Comparison of ENCODE assay signal across 1 cellular context in the genomic region with DNA sequence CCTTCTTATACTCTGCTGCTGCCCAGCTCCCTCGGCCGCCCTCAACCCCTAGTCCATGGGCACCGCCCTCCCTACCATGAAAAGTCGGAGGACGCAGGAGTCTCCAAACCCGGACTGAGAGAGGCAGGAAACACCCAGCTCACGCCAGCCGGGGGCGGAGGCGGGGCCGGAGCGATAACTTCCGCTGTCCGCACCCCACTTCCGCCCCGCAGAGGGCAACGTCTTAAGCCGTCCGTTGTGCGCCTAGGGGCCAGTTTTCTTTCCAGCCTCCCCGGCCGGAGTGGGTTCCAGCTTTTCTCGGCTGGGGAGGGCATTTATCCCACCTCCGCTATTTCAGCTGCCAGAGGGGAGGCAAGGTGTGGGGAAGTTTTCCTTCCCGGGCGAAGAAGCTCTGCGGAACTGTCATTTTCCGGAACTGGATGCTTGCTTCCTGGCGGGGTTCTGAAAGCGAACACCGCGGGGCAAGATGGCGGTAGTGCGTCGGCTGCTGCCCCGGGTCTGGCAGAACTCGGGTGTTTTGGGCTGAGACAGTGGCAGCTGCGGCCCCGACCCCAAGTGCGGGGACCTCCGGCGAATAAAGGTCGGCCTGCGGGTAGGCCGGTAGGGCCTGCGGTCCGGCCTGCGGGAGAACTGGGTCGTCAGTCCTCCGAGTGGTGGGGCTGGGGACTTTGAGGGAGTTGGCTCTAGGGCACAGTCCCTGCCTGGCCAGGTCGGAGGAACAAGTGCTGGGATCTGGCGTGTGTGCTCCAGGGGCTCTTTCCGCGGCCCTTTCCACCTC.
TF ChIP-seq lines count a peak whose summit lies in the region.

A gene with protein sequence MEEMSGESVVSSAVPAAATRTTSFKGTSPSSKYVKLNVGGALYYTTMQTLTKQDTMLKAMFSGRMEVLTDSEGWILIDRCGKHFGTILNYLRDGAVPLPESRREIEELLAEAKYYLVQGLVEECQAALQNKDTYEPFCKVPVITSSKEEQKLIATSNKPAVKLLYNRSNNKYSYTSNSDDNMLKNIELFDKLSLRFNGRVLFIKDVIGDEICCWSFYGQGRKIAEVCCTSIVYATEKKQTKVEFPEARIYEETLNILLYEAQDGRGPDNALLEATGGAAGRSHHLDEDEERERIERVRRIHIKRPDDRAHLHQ (minus strand): TSS at position 116 of the 778 bp plus-strand sequence. CDS start 38 bp downstream, at position 78.
TSS of gene UBE3B (plus strand) at position 450 of the 778 bp plus-strand sequence. CDS start 5,918 bp downstream, outside the sequence.

TF ChIP-seq in GM12878, 131 proteins besides CTCF, POLR2A, EP300 and RAD21 (continued from another document):
- TF ChIP-seq, protein P1, sequence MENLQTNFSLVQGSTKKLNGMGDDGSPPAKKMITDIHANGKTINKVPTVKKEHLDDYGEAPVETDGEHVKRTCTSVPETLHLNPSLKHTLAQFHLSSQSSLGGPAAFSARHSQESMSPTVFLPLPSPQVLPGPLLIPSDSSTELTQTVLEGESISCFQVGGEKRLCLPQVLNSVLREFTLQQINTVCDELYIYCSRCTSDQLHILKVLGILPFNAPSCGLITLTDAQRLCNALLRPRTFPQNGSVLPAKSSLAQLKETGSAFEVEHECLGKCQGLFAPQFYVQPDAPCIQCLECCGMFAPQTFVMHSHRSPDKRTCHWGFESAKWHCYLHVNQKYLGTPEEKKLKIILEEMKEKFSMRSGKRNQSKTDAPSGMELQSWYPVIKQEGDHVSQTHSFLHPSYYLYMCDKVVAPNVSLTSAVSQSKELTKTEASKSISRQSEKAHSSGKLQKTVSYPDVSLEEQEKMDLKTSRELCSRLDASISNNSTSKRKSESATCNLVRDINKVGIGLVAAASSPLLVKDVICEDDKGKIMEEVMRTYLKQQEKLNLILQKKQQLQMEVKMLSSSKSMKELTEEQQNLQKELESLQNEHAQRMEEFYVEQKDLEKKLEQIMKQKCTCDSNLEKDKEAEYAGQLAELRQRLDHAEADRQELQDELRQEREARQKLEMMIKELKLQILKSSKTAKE (IDR thresholded peaks at IDR 0.05; ENCODE audit: low read depth, poor library complexity, severe bottlenecking), result peak; percentile 93
- TF ChIP-seq SRF (IDR thresholded peaks at IDR 0.05; ENCODE audit: low read depth in 2 of 2, low read length in 2 of 2), result peak; percentile 26 to 32; a peak in 2 of 4 replicates
- no peak for TF ChIP-seq MEF2A (IDR thresholded peaks at IDR 0.05; ENCODE audit: insufficient read depth, low read depth, low read length)
- TF ChIP-seq SIX5 (IDR thresholded peaks at IDR 0.05; ENCODE audit: low read depth, low read length, severe bottlenecking), result peak; percentile 53
- TF ChIP-seq PML (IDR thresholded peaks at IDR 0.05; ENCODE audit: low read length), result peak; percentile 33; the same call in 1 of the 2 replicates
- no peak for TF ChIP-seq CHD4 (IDR thresholded peaks at IDR 0.05)
- peak; percentile 41; the same call in 1 of the 2 replicates for TF ChIP-seq REST (IDR thresholded peaks at IDR 0.05; ENCODE audit: low read depth, low read length)
- TF ChIP-seq STAT1 (conservative IDR thresholded peaks at IDR 0.05), result peak; percentile 98; the same call in 1 of the 2 replicates
- TF ChIP-seq TAF1 (IDR thresholded peaks at IDR 0.05; ENCODE audit: borderline replicate concordance, low read depth, low read length), result peak; percentile 99
- TF ChIP-seq FOXM1 (IDR thresholded peaks at IDR 0.05; ENCODE audit: low read depth, low read length), result no peak
- TF ChIP-seq NR2C2 (IDR thresholded peaks at IDR 0.05; ENCODE audit: borderline replicate concordance, control insufficient read depth, insufficient read length, low read depth), result no peak
- TF ChIP-seq, protein P2, sequence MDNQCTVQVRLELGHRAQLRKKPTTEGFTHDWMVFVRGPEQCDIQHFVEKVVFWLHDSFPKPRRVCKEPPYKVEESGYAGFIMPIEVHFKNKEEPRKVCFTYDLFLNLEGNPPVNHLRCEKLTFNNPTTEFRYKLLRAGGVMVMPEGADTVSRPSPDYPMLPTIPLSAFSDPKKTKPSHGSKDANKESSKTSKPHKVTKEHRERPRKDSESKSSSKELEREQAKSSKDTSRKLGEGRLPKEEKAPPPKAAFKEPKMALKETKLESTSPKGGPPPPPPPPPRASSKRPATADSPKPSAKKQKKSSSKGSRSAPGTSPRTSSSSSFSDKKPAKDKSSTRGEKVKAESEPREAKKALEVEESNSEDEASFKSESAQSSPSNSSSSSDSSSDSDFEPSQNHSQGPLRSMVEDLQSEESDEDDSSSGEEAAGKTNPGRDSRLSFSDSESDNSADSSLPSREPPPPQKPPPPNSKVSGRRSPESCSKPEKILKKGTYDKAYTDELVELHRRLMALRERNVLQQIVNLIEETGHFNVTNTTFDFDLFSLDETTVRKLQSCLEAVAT (IDR thresholded peaks at IDR 0.05), result peak; percentile 89
- TF ChIP-seq, protein P3, sequence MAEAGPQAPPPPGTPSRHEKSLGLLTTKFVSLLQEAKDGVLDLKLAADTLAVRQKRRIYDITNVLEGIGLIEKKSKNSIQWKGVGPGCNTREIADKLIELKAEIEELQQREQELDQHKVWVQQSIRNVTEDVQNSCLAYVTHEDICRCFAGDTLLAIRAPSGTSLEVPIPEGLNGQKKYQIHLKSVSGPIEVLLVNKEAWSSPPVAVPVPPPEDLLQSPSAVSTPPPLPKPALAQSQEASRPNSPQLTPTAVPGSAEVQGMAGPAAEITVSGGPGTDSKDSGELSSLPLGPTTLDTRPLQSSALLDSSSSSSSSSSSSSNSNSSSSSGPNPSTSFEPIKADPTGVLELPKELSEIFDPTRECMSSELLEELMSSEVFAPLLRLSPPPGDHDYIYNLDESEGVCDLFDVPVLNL (IDR thresholded peaks at IDR 0.05; ENCODE audit: low read depth, low read length), result 0 out of 2 replicates have a peak, but pooled peaks have one; percentile 37
- peak; percentile 100 for TF ChIP-seq ZBTB40 (IDR thresholded peaks at IDR 0.05; ENCODE audit: borderline replicate concordance)
- no peak for TF ChIP-seq NFXL1 (IDR thresholded peaks at IDR 0.05; ENCODE audit: borderline replicate concordance)
- 0 out of 2 replicates have a peak, but pooled peaks have one; percentile 23 for TF ChIP-seq STAT3 (IDR thresholded peaks at IDR 0.05; ENCODE audit: low read depth, low read length)
- TF ChIP-seq, protein P4, sequence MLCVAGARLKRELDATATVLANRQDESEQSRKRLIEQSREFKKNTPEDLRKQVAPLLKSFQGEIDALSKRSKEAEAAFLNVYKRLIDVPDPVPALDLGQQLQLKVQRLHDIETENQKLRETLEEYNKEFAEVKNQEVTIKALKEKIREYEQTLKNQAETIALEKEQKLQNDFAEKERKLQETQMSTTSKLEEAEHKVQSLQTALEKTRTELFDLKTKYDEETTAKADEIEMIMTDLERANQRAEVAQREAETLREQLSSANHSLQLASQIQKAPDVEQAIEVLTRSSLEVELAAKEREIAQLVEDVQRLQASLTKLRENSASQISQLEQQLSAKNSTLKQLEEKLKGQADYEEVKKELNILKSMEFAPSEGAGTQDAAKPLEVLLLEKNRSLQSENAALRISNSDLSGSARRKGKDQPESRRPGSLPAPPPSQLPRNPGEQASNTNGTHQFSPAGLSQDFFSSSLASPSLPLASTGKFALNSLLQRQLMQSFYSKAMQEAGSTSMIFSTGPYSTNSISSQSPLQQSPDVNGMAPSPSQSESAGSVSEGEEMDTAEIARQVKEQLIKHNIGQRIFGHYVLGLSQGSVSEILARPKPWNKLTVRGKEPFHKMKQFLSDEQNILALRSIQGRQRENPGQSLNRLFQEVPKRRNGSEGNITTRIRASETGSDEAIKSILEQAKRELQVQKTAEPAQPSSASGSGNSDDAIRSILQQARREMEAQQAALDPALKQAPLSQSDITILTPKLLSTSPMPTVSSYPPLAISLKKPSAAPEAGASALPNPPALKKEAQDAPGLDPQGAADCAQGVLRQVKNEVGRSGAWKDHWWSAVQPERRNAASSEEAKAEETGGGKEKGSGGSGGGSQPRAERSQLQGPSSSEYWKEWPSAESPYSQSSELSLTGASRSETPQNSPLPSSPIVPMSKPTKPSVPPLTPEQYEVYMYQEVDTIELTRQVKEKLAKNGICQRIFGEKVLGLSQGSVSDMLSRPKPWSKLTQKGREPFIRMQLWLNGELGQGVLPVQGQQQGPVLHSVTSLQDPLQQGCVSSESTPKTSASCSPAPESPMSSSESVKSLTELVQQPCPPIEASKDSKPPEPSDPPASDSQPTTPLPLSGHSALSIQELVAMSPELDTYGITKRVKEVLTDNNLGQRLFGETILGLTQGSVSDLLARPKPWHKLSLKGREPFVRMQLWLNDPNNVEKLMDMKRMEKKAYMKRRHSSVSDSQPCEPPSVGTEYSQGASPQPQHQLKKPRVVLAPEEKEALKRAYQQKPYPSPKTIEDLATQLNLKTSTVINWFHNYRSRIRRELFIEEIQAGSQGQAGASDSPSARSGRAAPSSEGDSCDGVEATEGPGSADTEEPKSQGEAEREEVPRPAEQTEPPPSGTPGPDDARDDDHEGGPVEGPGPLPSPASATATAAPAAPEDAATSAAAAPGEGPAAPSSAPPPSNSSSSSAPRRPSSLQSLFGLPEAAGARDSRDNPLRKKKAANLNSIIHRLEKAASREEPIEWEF (IDR thresholded peaks at IDR 0.05; ENCODE audit: insufficient replicate concordance, low read depth, low read length), result no peak
- peak; percentile 38; the same call in 1 of the 2 replicates for TF ChIP-seq SREBF2 (IDR thresholded peaks at IDR 0.05; ENCODE audit: low read length)
